Comparison of ENCODE assay signal across 24 cellular contexts in the genomic region with DNA sequence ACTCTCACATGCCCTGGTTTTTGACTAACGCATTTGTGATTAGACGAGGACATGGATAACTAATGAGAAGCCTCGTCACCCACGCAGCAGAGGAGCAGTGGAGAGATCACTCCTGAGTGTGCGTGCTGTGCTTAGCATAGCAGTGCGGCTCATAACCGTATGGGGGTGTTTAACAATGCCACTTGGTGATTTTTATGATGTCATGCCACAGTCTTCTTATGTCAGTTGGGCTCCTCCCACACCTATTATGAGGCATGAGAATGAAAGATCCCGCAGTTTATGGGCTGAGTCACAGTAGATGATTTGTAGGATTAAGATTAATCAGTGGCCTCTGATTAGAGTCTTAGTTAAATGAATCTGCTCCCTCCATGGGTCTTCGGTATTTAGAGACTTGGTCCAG. TPM values are rescaled to one million over a fixed set of nuclear protein-coding genes. Genes with fewer than 3 reads are reported as not detected.
DNase-seq lines count a peak whose midpoint lies in the region; ATAC-seq and TF ChIP-seq lines count a peak whose summit lies in the region.
"Had no signal": no experiment of that assay in that cellular context is flagged by ENCODE, and none has a peak within 500 bp of the region (broad histone marks: within the 10 kb centered on the region; RNA-seq: fewer than 3 reads in every experiment).

No MANE protein-coding gene starts in this region.

- DNase-seq in ELR (ENCODE audit: low read depth), result peak; percentile 10
- DNase-seq in NCI-H69 (lab: John Stamatoyannopoulos, UW), result peak; percentile 57
- DNase-seq in amniotic epithelial cell (ENCODE audit: low read depth), result peak; percentile 77
- peak; percentile 31 for DNase-seq in retinal pigment epithelial cell (ENCODE audit: low read depth)
- DNase-seq in Kasumi-1 (lab: John Stamatoyannopoulos, UW), result no peak
- DNase-seq in H7, result no peak
- DNase-seq in activated gamma-delta T cell treated with Interleukin-2 at 50 U/mL for 16 hours, result no peak
- DNase-seq: ACHN; C1 segment of cervical spinal cord; CD8-positive, alpha-beta memory T cell; GM23248; HFFc6; KG1; MG63; NCI-H1048; NCI-H1436; NCI-H2029; NCI-H526 treated with DMSO at 0.1 percent for 48 hours; NK-92 treated with Interleukin-12 subunit alpha and Interleukin-12 subunit beta, amount 100 ng/mL, for 24 hours; Right ventricle myocardium superior; SW 1271 had no signal

- no peaks in the 10 kb centered on the region for H3K36me3 ChIP-seq in H7 (replicated peaks; ENCODE audit: control insufficient read depth, insufficient read depth, low read length)
- H3K36me3 ChIP-seq: MG63 had no signal

- ATAC-seq in HG03439 (IDR thresholded peaks at IDR 0.05; ENCODE audit: unreplicated experiment), result no peak

- no peak for TF ChIP-seq CTCF in retinal pigment epithelial cell (conservative IDR thresholded peaks at IDR 0.05; ENCODE audit: low read depth, low read length)

- H3K4me3 ChIP-seq in retinal pigment epithelial cell (ENCODE audit: low read length) (no peak overlapping the region), H7 (ENCODE audit: insufficient read depth, low read depth, low read length) (no peak overlapping the region)
- H3K4me3 ChIP-seq: GM23248, MG63 had no signal

- no peaks in the 10 kb centered on the region for H3K27me3 ChIP-seq in H7 (ENCODE audit: control insufficient read depth, insufficient read depth, low read length)
- H3K27me3 ChIP-seq: MG63 had no signal

RNA-seq across cellular contexts. Expression of gene SMIM21, which starts 2.5 kb away (rescaled TPM):
- total RNA-seq in H7 (2014; rRNA removed; shearing (Covaris generic)), result not detected in 2 replicates
- total RNA-seq: CD8-positive, alpha-beta memory T cell; G401; GM23248; HFFc6; OCI-LY7; Right ventricle myocardium superior had no signal

Comparison
In these comparisons a context has a peak if more than half of its experiments do, and no peak if none do; other contexts are left out.
1. DNase-seq: peak in ELR (single experiment), NCI-H69 (single experiment), amniotic epithelial cell (single experiment) and retinal pigment epithelial cell (single experiment); none in Kasumi-1 (0 of 2), H7 (single experiment) and activated gamma-delta T cell treated with Interleukin-2 at 50 U/mL for 16 hours (single experiment).